ENCODE assay signal across 7 cellular contexts in genomic region chr5:110019119-110019518, GRCh38.
"Had no signal": no experiment of that assay in that cellular context is flagged by ENCODE, and none has a peak within 500 bp of the region (broad histone marks: within the 10 kb centered on the region; RNA-seq: fewer than 3 reads in every experiment).

No MANE protein-coding gene starts in this region.

- FAIRE-seq: H1, H54, HTR-8/SVneo had no signal

- H3K27ac Mint-ChIP-seq: GM23338, IgD-negative memory B cell had no signal

- H3K4me2 ChIP-seq: GM23338 had no signal

- H3K9me3 Mint-ChIP-seq: GM23338, H9, IgD-negative memory B cell had no signal

- H3K36me3 Mint-ChIP-seq: IgD-negative memory B cell had no signal

- H3K4me1 Mint-ChIP-seq: IgD-negative memory B cell had no signal

- H2AFZ ChIP-seq: GM23338 had no signal

- DNase-seq: H9, HCEC 1CT had no signal

- ATAC-seq: GM23338 had no signal

- H3K4me3 Mint-ChIP-seq: GM23338, H9, IgD-negative memory B cell had no signal

- H3K4me3 ChIP-seq: GM23338 had no signal
